Comparison of ENCODE assay signal across 9 cellular contexts in the genomic region with DNA sequence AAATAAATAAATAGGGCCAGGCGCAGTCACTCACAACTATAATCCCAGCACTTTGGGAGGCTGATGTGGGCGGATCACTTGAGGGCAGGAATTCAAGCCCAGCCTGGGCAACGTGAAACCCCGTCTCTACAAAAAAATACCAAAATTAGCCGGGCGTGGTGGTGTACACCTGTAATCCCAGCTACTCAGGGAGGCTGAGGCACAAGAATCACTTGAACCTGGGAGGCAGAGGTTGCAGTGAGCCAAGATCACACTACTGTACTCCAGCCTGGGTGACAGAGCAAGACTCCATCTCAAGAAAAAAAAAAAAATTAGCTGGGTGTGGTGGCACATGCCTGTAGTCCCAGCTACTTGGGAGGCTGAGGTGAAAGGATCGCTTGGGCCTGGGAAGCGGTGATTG. TPM values are rescaled to one million over a fixed set of nuclear protein-coding genes. Genes with fewer than 3 reads are reported as not detected.
"Had no signal": no experiment of that assay in that cellular context is flagged by ENCODE, and none has a peak within 500 bp of the region (broad histone marks: within the 10 kb centered on the region; RNA-seq: fewer than 3 reads in every experiment).

No MANE protein-coding gene starts in this region.

RNA-seq across cellular contexts. Expression of gene DHDH, which starts 7.6 kb away (rescaled TPM):
- total RNA-seq: fibroblast of villous mesenchyme, left ventricle myocardium superior, posterior vena cava, right atrium auricular region, sigmoid colon, vagina had no signal

RNA-seq across cellular contexts. Expression of gene TULP2, which starts 27.3 kb away (rescaled TPM):
- total RNA-seq: epithelial cell of proximal tubule; fibroblast of villous mesenchyme; left ventricle myocardium superior; naive thymus-derived CD8-positive, alpha-beta T cell; right atrium auricular region; vagina had no signal
- polyA plus RNA-seq: neural cell had no signal
